ENCODE assay signal across 8 cellular contexts in the genomic region with DNA sequence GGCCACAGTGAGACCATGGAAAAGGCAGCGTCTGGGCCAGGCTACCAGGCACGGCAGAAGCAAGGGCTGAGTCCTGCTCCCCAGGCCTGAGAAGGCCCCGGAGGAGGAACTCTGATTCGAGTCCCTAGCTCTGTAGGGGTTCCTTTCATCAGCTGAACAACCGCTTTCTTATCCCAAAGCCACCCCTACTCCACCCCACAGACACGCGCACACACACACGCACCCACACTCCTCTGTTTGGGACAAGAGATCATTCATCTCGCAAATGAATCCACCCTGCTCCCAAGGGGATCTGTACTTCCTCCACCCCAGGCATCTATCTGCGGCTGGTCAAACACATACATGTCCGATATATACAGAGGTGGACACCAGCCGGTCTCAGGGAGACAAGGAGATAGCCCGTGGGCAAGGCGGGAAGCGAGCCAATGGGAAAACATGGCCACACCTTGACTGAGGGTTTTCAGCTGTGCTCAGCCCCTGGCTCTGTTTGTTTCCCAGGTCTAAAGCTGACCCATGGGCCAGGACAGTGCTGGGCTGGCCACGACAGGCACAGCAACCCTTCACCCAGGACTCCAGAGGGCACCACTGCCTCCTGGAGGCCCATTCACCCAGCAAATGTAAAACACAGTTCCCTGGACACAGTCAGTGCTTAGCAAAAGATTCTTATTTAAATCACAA. TPM values are rescaled to one million over a fixed set of nuclear protein-coding genes. Genes with fewer than 3 reads are reported as not detected.
DNase-seq lines count a peak whose midpoint lies in the region; ATAC-seq and TF ChIP-seq lines count a peak whose summit lies in the region.

No MANE protein-coding gene starts in this region.

- 0 out of 7 replicates have a peak overlapping the region, but pooled peaks of 1 of the 3 experiments have one; percentile 42 for H3K27ac Mint-ChIP-seq in H9

- no peak overlapping the region for H3K56ac ChIP-seq in H9 (ENCODE audit: insufficient read length, low read depth, low read length)

- no peak overlapping the region for H3K23ac ChIP-seq in H9 (ENCODE audit: insufficient read length, low read depth, low read length)

- H2AFZ ChIP-seq in H9 (ENCODE audit: low read length) = no peak overlapping the region

- ATAC-seq in GM21528 (IDR thresholded peaks at IDR 0.05; ENCODE audit: low FRiP score, unreplicated experiment) = no peak
- no peak for ATAC-seq in HG03095 (IDR thresholded peaks at IDR 0.05; ENCODE audit: unreplicated experiment)

- H4K91ac ChIP-seq in H9 (ENCODE audit: insufficient read length, low read depth, low read length) = no peak overlapping the region

- H3K4me1 Mint-ChIP-seq in H9 = peaks cover 5 to 33% of the 10 kb centered on the region in 2 experiments

- no peak overlapping the region for H3K9ac ChIP-seq in H9 (ENCODE audit: extremely low read depth, insufficient read length, low read length)

- H3K79me1 ChIP-seq in H9 (ENCODE audit: insufficient read depth, low read depth, low read length, poor library complexity, severe bottlenecking) = no peaks in the 10 kb centered on the region

- H3K18ac ChIP-seq in H9 (ENCODE audit: insufficient read length, low read depth, low read length) = no peak overlapping the region

- no peak overlapping the region for H3K4ac ChIP-seq in H9 (ENCODE audit: low read depth, low read length)

- H2BK5ac ChIP-seq in H9 (ENCODE audit: insufficient read length, low read length) = no peak overlapping the region

- no peaks in the 10 kb centered on the region; a peak in 1 of 7 replicates for H3K36me3 Mint-ChIP-seq in H9 (ENCODE audit: insufficient read depth in 1 of 3, low read depth in 3 of 3)

- peaks cover 18% of the 10 kb centered on the region for H3K27me3 Mint-ChIP-seq in H9 (ENCODE audit: low read depth)

- peaks cover 0 to 4% (median 0%) of the 10 kb centered on the region in 4 donors for H3K36me3 ChIP-seq in stomach

- H3K4me3 Mint-ChIP-seq in H9 = no peak overlapping the region

- no peak overlapping the region for H3K4me2 ChIP-seq in H9 (ENCODE audit: insufficient read depth, insufficient read length, low read length)

- no peak overlapping the region for H3K14ac ChIP-seq in H9 (ENCODE audit: insufficient read depth, low read length)

- no peak overlapping the region for H3T11ph ChIP-seq in H9 (ENCODE audit: low read length)

- in situ Hi-C loops in astrocyte of the spinal cord (cut with HindIII; ENCODE audit: low sequenced_read_pairs) = no loop called here

- no peaks in the 10 kb centered on the region for H3K9me3 ChIP-seq in H9 (ENCODE audit: control insufficient read depth, low read depth, low read length)
- H3K9me3 ChIP-seq in stomach = no peaks in the 10 kb centered on the region

- H3K27ac ChIP-seq in H9 (ENCODE audit: insufficient read length, low read depth, low read length) (no peak overlapping the region), layer of hippocampus (ENCODE audit: low read depth, low read length) (peak overlapping the region; percentile 94), stomach (peak overlapping the region; percentile 6 to 95 (median 88))

- H3K9me3 Mint-ChIP-seq in H9 = no peaks in the 10 kb centered on the region

- H4K8ac ChIP-seq in H9 (replicated peaks; ENCODE audit: insufficient read length, low read depth, low read length) = no peak overlapping the region

- no peak overlapping the region for H2BK15ac ChIP-seq in H9 (ENCODE audit: low read depth, low read length)

- H2BK12ac ChIP-seq in H9 (ENCODE audit: insufficient read length, low read depth, low read length) = no peak overlapping the region

- no peaks in the 10 kb centered on the region for H3K4me1 ChIP-seq in H9 (ENCODE audit: insufficient read depth, low read length)
- H3K4me1 ChIP-seq in stomach = peaks cover 84 to 100% (median 96%) of the 10 kb centered on the region in 4 donors

- H2BK120ac ChIP-seq in H9 (ENCODE audit: low read depth, low read length, poor library complexity, severe bottlenecking) = no peak overlapping the region

- no peak overlapping the region for H4K5ac ChIP-seq in H9 (ENCODE audit: insufficient read length, low read depth, low read length)

- no peaks in the 10 kb centered on the region for H3K27me3 ChIP-seq in H9 (ENCODE audit: insufficient read depth, low read length)
- no peaks in the 10 kb centered on the region for H3K27me3 ChIP-seq in layer of hippocampus (ENCODE audit: control insufficient read depth, insufficient read depth, low read length)
- no peaks in the 10 kb centered on the region for H3K27me3 ChIP-seq in stomach

- TF ChIP-seq POLR2A in stomach (IDR thresholded peaks at IDR 0.05) = no peak

- no peak overlapping the region for H2BK20ac ChIP-seq in H9 (ENCODE audit: low read depth, low read length, poor library complexity, severe bottlenecking)

- DNase-seq in H9 = no peak
- no peak for DNase-seq in astrocyte of the spinal cord (ENCODE audit: low read depth, low spot score)
- DNase-seq in stomach = no peak
- DNase-seq in activated CD4-positive, CD25-positive, alpha-beta regulatory T cell (lab: John Stamatoyannopoulos, UW) = no peak
- no peak for DNase-seq in stimulated activated naive CD4-positive, alpha-beta T cell (lab: John Stamatoyannopoulos, UW)

- intact Hi-C loops in stomach (cut with DNase I; ENCODE audit: low total_unique reads) = no loop called here

- TF ChIP-seq EP300 in stomach (IDR thresholded peaks at IDR 0.05) = no peak

- no CpG with 5 or more reads among the region's 16 CpGs for WGBS in H9 (ENCODE audit: extremely low coverage, insufficient read length, low lambda C conversion rate)
- 47 to 58% (median 51%) methylated on average over 16 of the region's 16 CpGs for WGBS in stomach, 5 donors

- H3K4me3 ChIP-seq in astrocyte of the spinal cord (ENCODE audit: low read depth, low read length) = no peak overlapping the region
- H3K4me3 ChIP-seq in stomach = no peak overlapping the region

- no peaks in the 10 kb centered on the region for H3K23me2 ChIP-seq in H9 (ENCODE audit: insufficient read length, low read depth, low read length, poor library complexity, severe bottlenecking)

- no peaks in the 10 kb centered on the region for H4K20me1 ChIP-seq in H9 (ENCODE audit: control insufficient read depth, insufficient read depth, insufficient read length)

- no peak overlapping the region for H2AK5ac ChIP-seq in H9 (ENCODE audit: insufficient read length, low read length)

- H3K79me2 ChIP-seq in H9 (ENCODE audit: insufficient read depth, low read length) = no peaks in the 10 kb centered on the region

- peak; percentile 39 for TF ChIP-seq CTCF in H9 (conservative IDR thresholded peaks at IDR 0.05)
- TF ChIP-seq CTCF in astrocyte of the spinal cord (IDR thresholded peaks at IDR 0.05; ENCODE audit: low read depth, low read length) = peak; percentile 34
- peak in 4 of 7 experiments; percentile 14 to 40 (median 17) for TF ChIP-seq CTCF in stomach (IDR thresholded peaks at IDR 0.05)

RNA-seq across cellular contexts. Expression of a gene that starts 7.3 kb away (rescaled TPM):
- total RNA-seq in H9 (2021) = 3.5 and 3.8 TPM in 2 replicates
- 10 to 100 TPM in 4 of 5 donors, 1 to 10 TPM in 1; 9.7 to 60.3 (median 28.0) TPM for total RNA-seq in stomach
- polyA plus RNA-seq in stomach = 10 to 100 TPM; 13.3 to 53.0 (median 45.3) TPM
